ENCODE assay signal across 28 cellular contexts in the genomic region with DNA sequence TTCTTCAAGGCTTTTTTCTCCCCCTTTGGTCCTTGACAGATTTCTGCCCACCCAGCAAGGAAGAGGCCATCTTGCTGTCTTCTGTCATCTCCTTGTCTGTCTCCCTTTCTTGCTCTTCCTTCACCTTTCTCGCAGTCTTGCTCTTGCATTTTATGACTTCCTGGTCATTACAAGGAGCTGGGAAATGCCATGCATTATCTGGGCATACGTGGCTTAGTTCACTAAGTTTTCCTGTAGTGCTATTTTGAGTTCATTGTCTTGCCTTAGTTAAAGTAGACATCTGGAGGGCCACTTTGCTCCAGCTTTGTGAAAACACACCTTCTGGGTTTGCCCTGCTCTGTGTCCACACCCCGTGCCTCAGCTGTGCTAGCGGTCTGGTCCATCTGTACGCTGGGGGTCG. TPM values are rescaled to one million over a fixed set of nuclear protein-coding genes. Genes with fewer than 3 reads are reported as not detected.
DNase-seq lines count a peak whose midpoint lies in the region; ATAC-seq, FAIRE-seq and TF ChIP-seq lines count a peak whose summit lies in the region.
"Had no signal": no experiment of that assay in that cellular context is flagged by ENCODE, and none has a peak within 500 bp of the region (broad histone marks: within the 10 kb centered on the region; RNA-seq: fewer than 3 reads in every experiment).

No MANE protein-coding gene starts in this region.

- POLR2A ChIA-PET in HEK293 (lab: Yijun Ruan, JAX): no interaction called here
- POLR2A ChIA-PET in endothelial cell of umbilical vein (lab: Charles Lee): no interaction called here

- H3K4me3 ChIP-seq in HEK293 (ENCODE audit: low read depth, low read length) (no peak overlapping the region), endothelial cell of umbilical vein (replicated peaks in 1 of 3; ENCODE audit: insufficient read depth in 1 of 3, low read depth in 1 of 3, low read length in 3 of 3) (no peak overlapping the region), gastrocnemius medialis (no peak overlapping the region), uterus (no peak overlapping the region)
- H3K4me3 ChIP-seq: colonic mucosa, esophagus muscularis mucosa, hepatocyte, MG63, tibial artery had no signal

- no TSS peak for BruUV-seq in endothelial cell of umbilical vein (replicated peaks; lab: Mats Ljungman, UMichigan)

- in situ Hi-C loops in gastrocnemius medialis (cut with MboI; ENCODE audit: low sequenced_read_pairs in 4 of 4): no loop called here

- peaks cover 86% of the 10 kb centered on the region for H3K36me3 Mint-ChIP-seq in activated T-cell treated with anti-CD3 and anti-CD28 coated beads, Interleukin-2, amount 50 U/mL, for 24 hours (ENCODE audit: low read depth)
- H3K36me3 Mint-ChIP-seq in activated T-cell treated with anti-CD3 and anti-CD28 coated beads, Interleukin-2, amount 50 U/mL, for 4 hours (ENCODE audit: insufficient read depth): peaks cover 26% of the 10 kb centered on the region

- no peaks in the 10 kb centered on the region for H3K9me3 ChIP-seq in HEK293 (ENCODE audit: control insufficient read depth, insufficient read depth, low read depth, low read length)
- no peaks in the 10 kb centered on the region for H3K9me3 ChIP-seq in endothelial cell of umbilical vein (replicated peaks; ENCODE audit: control insufficient read depth, insufficient read depth, low read length)
- H3K9me3 ChIP-seq in gastrocnemius medialis: no peaks in the 10 kb centered on the region
- H3K9me3 ChIP-seq in uterus: no peaks in the 10 kb centered on the region
- H3K9me3 ChIP-seq: colonic mucosa, esophagus muscularis mucosa, MG63, neutrophil, tibial artery had no signal

- no peaks in the 10 kb centered on the region for H3K9me1 ChIP-seq in endothelial cell of umbilical vein (replicated peaks; ENCODE audit: control insufficient read depth, extremely low read depth, insufficient read depth, low read length)

- ATAC-seq in activated T-cell treated with anti-CD3 and anti-CD28 coated beads, Interleukin-2, amount 50 U/mL, for 4 hours: no peak
- ATAC-seq in gastrocnemius medialis: no peak
- ATAC-seq: HCT116 had no signal

- FAIRE-seq in endothelial cell of umbilical vein (lab: Jason Lieb, UNC) (peak; percentile 42), GM12892 (lab: Jason Lieb, UNC) (no peak)

- intact Hi-C loops in endothelial cell of umbilical vein (cut with micrococcal nuclease) (loop anchor here (10.0 kb wide), 1 partner anchor 460 kb away; a partner anchor contains a TSS), gastrocnemius medialis (cut with DNase I; ENCODE audit: low total_unique reads) (no loop called here), uterus (cut with DNase I; ENCODE audit: low total_unique reads) (no loop called here)

- H4K20me1 ChIP-seq in endothelial cell of umbilical vein (replicated peaks; ENCODE audit: control insufficient read depth, extremely low read depth, insufficient read depth, low read length): no peaks in the 10 kb centered on the region

- no peak for TF ChIP-seq CTCF in HEK293 (tag by site-specific recombination; IDR thresholded peaks at IDR 0.05)
- no peak for TF ChIP-seq CTCF in endothelial cell of umbilical vein (IDR thresholded peaks at IDR 0.05; ENCODE audit: extremely low read depth in 1 of 2, insufficient read depth in 1 of 2, low read depth in 1 of 2, low read length in 2 of 2)
- no peak for TF ChIP-seq CTCF in gastrocnemius medialis (IDR thresholded peaks at IDR 0.05 in 4 of 5, conservative IDR thresholded peaks at IDR 0.05 in 1 of 5)
- no peak for TF ChIP-seq CTCF in uterus (IDR thresholded peaks at IDR 0.05)

- H3K27ac ChIP-seq in HEK293 (ENCODE audit: extremely low read depth, low read depth, low read length) (no peak overlapping the region), endothelial cell of umbilical vein (ENCODE audit: insufficient read depth, low read depth, low read length) (peak overlapping the region; percentile 29), gastrocnemius medialis (peak overlapping the region; percentile 73 to 82 (median 80)), uterus (no peak overlapping the region)
- H3K27ac ChIP-seq: colonic mucosa, hepatocyte, neutrophil, VCaP had no signal

- peak overlapping the region; percentile 32 for H3K27ac Mint-ChIP-seq in activated T-cell treated with anti-CD3 and anti-CD28 coated beads, Interleukin-2, amount 50 U/mL, for 24 hours

- dilution Hi-C loops in endothelial cell of umbilical vein (cut with MboI; ENCODE audit: extremely low pct_ligation_motif_present, low sequenced_read_pairs): no loop called here

- CTCF ChIA-PET in HEK293 (lab: Yijun Ruan, JAX): interaction anchor here (0.5 kb wide), 1 partner anchor 10 kb away, joined by 3 read pairs; no protein-coding TSS in a partner anchor
- CTCF ChIA-PET in endothelial cell of umbilical vein (lab: Charles Lee): interaction anchor here (1.3 kb wide), 3 partner anchors 21 to 107 kb away, joined by 3 to 4 read pairs (median 4); no protein-coding TSS in a partner anchor

- H3K36me3 ChIP-seq in HEK293 (ENCODE audit: control insufficient read depth in 2 of 2, insufficient read depth in 1 of 2, low read length in 2 of 2): peaks cover 0 to 5% of the 10 kb centered on the region in 2 experiments; a peak in 1 of 3 replicates
- peaks cover 0 to 3% of the 10 kb centered on the region in 2 experiments for H3K36me3 ChIP-seq in endothelial cell of umbilical vein (ENCODE audit: control insufficient read depth in 2 of 2, extremely low read depth in 1 of 2, insufficient read depth in 2 of 2, low read length in 2 of 2)
- no peaks in the 10 kb centered on the region for H3K36me3 ChIP-seq in gastrocnemius medialis
- H3K36me3 ChIP-seq in uterus: no peaks in the 10 kb centered on the region
- H3K36me3 ChIP-seq: colonic mucosa, tibial artery had no signal

- TF ChIP-seq POLR2A in endothelial cell of umbilical vein (IDR thresholded peaks at IDR 0.05; ENCODE audit: low read depth, low read length): no peak
- TF ChIP-seq POLR2A in gastrocnemius medialis (IDR thresholded peaks at IDR 0.05): no peak
- no peak for TF ChIP-seq POLR2A in GM12892 (IDR thresholded peaks at IDR 0.05; ENCODE audit: low read depth, low read length)
- no peak for TF ChIP-seq POLR2A in uterus (IDR thresholded peaks at IDR 0.05)

- H2AFZ ChIP-seq in endothelial cell of umbilical vein (ENCODE audit: low read depth, low read length): no peak overlapping the region
- H2AFZ ChIP-seq: hepatocyte had no signal

- H3K27me3 Mint-ChIP-seq in activated T-cell treated with anti-CD3 and anti-CD28 coated beads, Interleukin-2, amount 50 U/mL, for 24 hours: no peaks in the 10 kb centered on the region
- H3K27me3 Mint-ChIP-seq in activated T-cell treated with anti-CD3 and anti-CD28 coated beads, Interleukin-2, amount 50 U/mL, for 4 hours (ENCODE audit: low read depth): no peaks in the 10 kb centered on the region
- H3K27me3 Mint-ChIP-seq: activated CD4-positive, alpha-beta T cell treated with anti-CD3 and anti-CD28 coated beads, Interleukin-2, amount 10 ng/mL, durations not matched to agents 7 days and 5 days; stimulated activated naive CD8-positive, alpha-beta T cell treated with anti-CD3 and anti-CD28 coated beads, Interleukin-15, Interleukin-2, amounts not matched to agents 100 ng/mL and 50 ng/mL, for 24 hours had no signal

- H3K4me1 ChIP-seq in HEK293 (ENCODE audit: control insufficient read depth, insufficient read depth, low read length) (no peaks in the 10 kb centered on the region), endothelial cell of umbilical vein (ENCODE audit: control insufficient read depth, extremely low read depth, insufficient read depth, low read length) (peaks cover 25% of the 10 kb centered on the region), gastrocnemius medialis (peaks cover 78 to 87% of the 10 kb centered on the region in 2 donors), uterus (peaks cover 0 to 4% of the 10 kb centered on the region in 2 donors)

- no peak for DNase-seq in activated T-cell treated with anti-CD3 and anti-CD28 coated beads, Interleukin-2, amount 50 U/mL, for 24 hours
- no peak for DNase-seq in activated T-cell treated with anti-CD3 and anti-CD28 coated beads, Interleukin-2, amount 50 U/mL, for 4 hours
- DNase-seq in endothelial cell of umbilical vein (ENCODE audit: low read depth, low spot score) (peak; percentile 42), gastrocnemius medialis (no peak), GM12892 (ENCODE audit: insufficient read length) (no peak), uterus (no peak), kidney tubule cell (ENCODE audit: low spot score) (no peak)
- DNase-seq: activated CD4-positive, alpha-beta T cell treated with anti-CD3 and anti-CD28 coated beads, Interleukin-2, amount 10 ng/mL, durations not matched to agents 7 days and 5 days; activated naive CD4-positive, alpha-beta T cell treated with anti-CD3 and anti-CD28 coated beads, Interleukin-2, amount 50 U/mL, for 16 hours; colonic mucosa; foreskin melanocyte; GDM1; KBM-7; MG63; NCI-H1105 treated with DMSO at 0.1 percent for 48 hours; NCI-H2029; NCI-H526; NK-92 treated with Interleukin-12 subunit alpha and Interleukin-12 subunit beta, amount 100 ng/mL, for 24 hours; SHP77; T-helper 9 cell; tibial artery had no signal

- H3K27me3 ChIP-seq in endothelial cell of umbilical vein (ENCODE audit: control insufficient read depth in 2 of 2, insufficient read depth in 2 of 2, low read length in 2 of 2) (no peaks in the 10 kb centered on the region), gastrocnemius medialis (no peaks in the 10 kb centered on the region), uterus (no peaks in the 10 kb centered on the region)
- H3K27me3 ChIP-seq: colonic mucosa, esophagus muscularis mucosa, hepatocyte, MG63, neutrophil, tibial artery had no signal

- H3K9ac ChIP-seq in endothelial cell of umbilical vein (replicated peaks; ENCODE audit: extremely low read depth, insufficient read depth, low read length): no peak overlapping the region

- H3K4me2 ChIP-seq in endothelial cell of umbilical vein (ENCODE audit: insufficient read depth, low read length): no peak overlapping the region
- H3K4me2 ChIP-seq: hepatocyte had no signal

- peaks cover 3% of the 10 kb centered on the region for H3K9me3 Mint-ChIP-seq in activated T-cell treated with anti-CD3 and anti-CD28 coated beads, Interleukin-2, amount 50 U/mL, for 24 hours
- no peaks in the 10 kb centered on the region for H3K9me3 Mint-ChIP-seq in activated T-cell treated with anti-CD3 and anti-CD28 coated beads, Interleukin-2, amount 50 U/mL, for 4 hours
- H3K9me3 Mint-ChIP-seq: stimulated activated naive CD8-positive, alpha-beta T cell treated with anti-CD3 and anti-CD28 coated beads, Interleukin-15, Interleukin-2, amounts not matched to agents 100 ng/mL and 50 ng/mL, for 24 hours had no signal

- H3K79me2 ChIP-seq in endothelial cell of umbilical vein (ENCODE audit: control insufficient read depth, insufficient read depth, low read length): peaks cover 47% of the 10 kb centered on the region

- no peak overlapping the region for H3K4me3 Mint-ChIP-seq in activated T-cell treated with anti-CD3 and anti-CD28 coated beads, Interleukin-2, amount 50 U/mL, for 24 hours
- H3K4me3 Mint-ChIP-seq in activated T-cell treated with anti-CD3 and anti-CD28 coated beads, Interleukin-2, amount 50 U/mL, for 4 hours: no peak overlapping the region
- H3K4me3 Mint-ChIP-seq: activated CD4-positive, alpha-beta T cell treated with anti-CD3 and anti-CD28 coated beads, Interleukin-2, amount 10 ng/mL, durations not matched to agents 7 days and 5 days; stimulated activated naive CD8-positive, alpha-beta T cell treated with anti-CD3 and anti-CD28 coated beads, Interleukin-15, Interleukin-2, amounts not matched to agents 100 ng/mL and 50 ng/mL, for 24 hours had no signal

- peaks cover 69% of the 10 kb centered on the region for H3K4me1 Mint-ChIP-seq in activated T-cell treated with anti-CD3 and anti-CD28 coated beads, Interleukin-2, amount 50 U/mL, for 24 hours (ENCODE audit: low read depth)
- H3K4me1 Mint-ChIP-seq in activated T-cell treated with anti-CD3 and anti-CD28 coated beads, Interleukin-2, amount 50 U/mL, for 4 hours (ENCODE audit: low read depth): peaks cover 67% of the 10 kb centered on the region

RNA-seq across cellular contexts. Expression of a gene that starts 59.3 kb away (rescaled TPM):
- total RNA-seq in activated T-cell treated with anti-CD3 and anti-CD28 coated beads, Interleukin-2, amount 50 U/mL, for 4 hours: 10 to 100 TPM; 42.8 to 49.6 (median 45.1) TPM
- total RNA-seq in endothelial cell of umbilical vein (121 and 155 TPM in 2 replicates), gastrocnemius medialis (10 to 100 TPM; 24.5 to 56.9 (median 31.3) TPM), uterus (100 to 1,000 TPM in 3 of 4 donors, 10 to 100 TPM in 1; 42.6 to 152 (median 127) TPM)
- polyA plus RNA-seq in endothelial cell of umbilical vein: 86.2 and 94.9 TPM in 2 replicates
- polyA plus RNA-seq in endothelial cell of umbilical vein (2011; cell fraction: cytosol; rRNA removed): 46.3 and 47.1 TPM in 2 replicates
- 410 and 455 TPM in 2 replicates for polyA plus RNA-seq in endothelial cell of umbilical vein (2011; cell fraction: nucleus; rRNA removed)
- 95.2 and 98.3 TPM in 2 replicates for polyA plus RNA-seq in endothelial cell of umbilical vein (2012)
- polyA minus RNA-seq in endothelial cell of umbilical vein: 282 and 302 TPM in 2 replicates
- polyA minus RNA-seq in endothelial cell of umbilical vein (2011; cell fraction: cytosol; rRNA and poly(A)+ RNA removed): 8.1 TPM
- polyA minus RNA-seq in endothelial cell of umbilical vein (2011; cell fraction: nucleus; rRNA and poly(A)+ RNA removed): 1,065 and 1,131 TPM in 2 replicates
- polyA plus RNA-seq in GM12892 (2012; ENCODE audit: missing spikeins): 52.8 TPM

Comparison
In these comparisons a context has a peak if more than half of its experiments do, and no peak if none do; other contexts are left out.
1. H3K27ac ChIP-seq: peak in endothelial cell of umbilical vein (single experiment) and gastrocnemius medialis (4 of 4); none in HEK293 (single experiment) and uterus (0 of 2).